In the genomic region with DNA sequence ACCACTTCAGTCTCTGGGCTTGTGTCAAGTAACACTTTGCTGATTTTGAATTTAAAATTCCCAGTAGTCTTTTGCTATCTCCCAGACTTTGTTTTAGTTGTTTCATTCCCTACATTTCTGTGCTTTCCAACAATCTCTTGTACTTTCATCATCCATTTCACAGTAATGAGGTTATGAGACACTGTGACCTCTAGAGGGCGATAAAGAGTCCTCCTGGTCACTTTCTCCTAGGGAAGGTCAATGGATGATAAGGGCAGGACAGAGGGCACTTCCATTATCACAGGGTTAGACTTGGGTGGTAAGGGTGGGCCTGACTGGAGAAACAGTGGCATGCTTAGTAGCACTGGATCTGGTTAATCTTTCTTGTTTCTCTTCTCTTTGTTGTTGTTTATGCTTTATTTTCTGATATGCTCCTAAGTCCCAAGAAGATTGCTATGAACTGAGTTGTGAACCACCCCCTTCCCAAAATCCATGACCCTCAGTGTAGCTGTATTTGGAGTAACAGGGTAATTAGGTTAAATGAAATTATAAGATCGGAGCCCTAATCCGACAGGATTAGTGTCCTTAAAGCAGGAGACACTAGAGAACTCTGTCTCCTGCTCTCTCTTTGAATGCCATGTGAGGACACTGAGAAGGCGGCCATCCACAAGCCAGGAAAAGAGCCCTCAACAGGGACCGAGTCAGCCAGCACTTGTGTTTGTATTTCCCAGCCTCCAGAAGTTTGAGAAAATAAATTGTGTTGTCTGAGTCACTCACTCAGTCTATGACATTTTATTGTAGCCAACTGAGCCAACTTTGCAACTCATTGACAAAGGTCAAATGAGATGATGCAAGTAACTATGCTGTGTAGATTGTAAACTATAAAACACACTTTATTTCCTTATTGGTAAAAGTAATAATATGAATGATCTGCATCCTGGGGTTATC, we compare ENCODE assay signal across 8 cellular contexts.
DNase-seq lines count a peak whose midpoint lies in the region; ATAC-seq and TF ChIP-seq lines count a peak whose summit lies in the region.

No MANE protein-coding gene starts in this region.

- TF ChIP-seq CTCF in CD4-positive, alpha-beta T cell (IDR thresholded peaks at IDR 0.05): peak; percentile 26
- TF ChIP-seq CTCF in RWPE2 (IDR thresholded peaks at IDR 0.05; ENCODE audit: poor library complexity, severe bottlenecking) (peak; percentile 76), heart right ventricle (IDR thresholded peaks at IDR 0.05) (peak; percentile 16 to 61 (median 51)), testis (IDR thresholded peaks at IDR 0.05) (peak in 2 of 3 experiments; percentile 22 to 64)

- H3K4me1 Mint-ChIP-seq in CD4-positive, alpha-beta T cell (ENCODE audit: low read depth): no peaks in the 10 kb centered on the region

- CTCF ChIA-PET in CD4-positive, alpha-beta T cell (lab: Charles Lee): no interaction called here

- H3K27me3 ChIP-seq in CD4-positive, alpha-beta T cell (ENCODE audit: control insufficient read depth, insufficient read depth, low read length): no peaks in the 10 kb centered on the region
- H3K27me3 ChIP-seq in RWPE2 (ENCODE audit: insufficient read depth, poor library complexity, severe bottlenecking): no peaks in the 10 kb centered on the region
- H3K27me3 ChIP-seq in heart right ventricle: no peaks in the 10 kb centered on the region
- no peaks in the 10 kb centered on the region for H3K27me3 ChIP-seq in testis

- no peaks in the 10 kb centered on the region for H3K9me3 Mint-ChIP-seq in CD4-positive, alpha-beta T cell

- POLR2A ChIA-PET in CD4-positive, alpha-beta T cell (lab: Charles Lee): no interaction called here

- H3K4me1 ChIP-seq in RWPE2 (ENCODE audit: insufficient read depth, poor library complexity, severe bottlenecking): no peaks in the 10 kb centered on the region
- no peaks in the 10 kb centered on the region for H3K4me1 ChIP-seq in heart right ventricle
- no peaks in the 10 kb centered on the region for H3K4me1 ChIP-seq in testis

- H3K27ac Mint-ChIP-seq in CD4-positive, alpha-beta T cell: no peak overlapping the region

- no peaks in the 10 kb centered on the region for H3K27me3 Mint-ChIP-seq in CD4-positive, alpha-beta T cell

- no peaks in the 10 kb centered on the region for H3K36me3 Mint-ChIP-seq in CD4-positive, alpha-beta T cell (ENCODE audit: low read depth)

- H3K36me3 ChIP-seq in RWPE2 (ENCODE audit: low read depth) (no peaks in the 10 kb centered on the region), heart right ventricle (no peaks in the 10 kb centered on the region), testis (ENCODE audit: low read depth, missing control alignments) (no peaks in the 10 kb centered on the region)

- no peak for TF ChIP-seq POLR2A in testis (IDR thresholded peaks at IDR 0.05)

- 58 to 59% methylated on average over 5 of the region's 5 CpGs for WGBS in heart right ventricle, 2 donors
- WGBS in testis, 2 donors: 67 to 72% methylated on average over 5 of the region's 5 CpGs

- ATAC-seq in CD4-positive, alpha-beta T cell (ENCODE audit: poor library complexity): no peak
- peak; percentile 62 for ATAC-seq in GM18868 (IDR thresholded peaks at IDR 0.05; ENCODE audit: unreplicated experiment)
- ATAC-seq in RWPE2 (ENCODE audit: low read depth): 0 out of 3 replicates have a peak, but pooled peaks have one; percentile 27
- peak in 3 of 8 donors; percentile 33 to 58 (median 34) for ATAC-seq in heart right ventricle

- H3K9me3 ChIP-seq in CD4-positive, alpha-beta T cell (ENCODE audit: control insufficient read depth, low read length): no peaks in the 10 kb centered on the region
- H3K9me3 ChIP-seq in RWPE2 (ENCODE audit: severe bottlenecking) (no peaks in the 10 kb centered on the region), heart right ventricle (no peaks in the 10 kb centered on the region), testis (no peaks in the 10 kb centered on the region)

- intact Hi-C loops in CD4-positive, alpha-beta T cell (cut with DNase I, micrococcal nuclease): no loop called here
- intact Hi-C loops in heart right ventricle (cut with DNase I): loop anchor here in 2 of 10 donors (10.0 kb wide), 2 partner anchors 769 to 779 kb away; partner anchors contain the start of gene CNTNAP5 (in 1 of the 2)
- intact Hi-C loops in testis (cut with DNase I; ENCODE audit: low total_unique reads): no loop called here

- no peak overlapping the region for H3K4me3 ChIP-seq in RWPE2 (ENCODE audit: severe bottlenecking)
- H3K4me3 ChIP-seq in heart right ventricle: no peak overlapping the region
- no peak overlapping the region for H3K4me3 ChIP-seq in testis

- no peak overlapping the region for H3K27ac ChIP-seq in CD4-positive, alpha-beta T cell (ENCODE audit: low read depth, low read length)
- H3K27ac ChIP-seq in RWPE2 (ENCODE audit: poor library complexity, severe bottlenecking): no peak overlapping the region
- no peak overlapping the region for H3K27ac ChIP-seq in heart right ventricle
- no peak overlapping the region for H3K27ac ChIP-seq in testis

- no peak overlapping the region for H3K4me3 Mint-ChIP-seq in CD4-positive, alpha-beta T cell

- no peak for DNase-seq in CD4-positive, alpha-beta T cell
- DNase-seq in HK-2 (ENCODE audit: unreplicated experiment) (peak; percentile 3), RWPE2 (ENCODE audit: low spot score) (no peak), heart right ventricle (no peak), testis (peak; percentile 20), glomerular visceral epithelial cell (ENCODE audit: extremely low spot score) (no peak)
- DNase-seq in effector CD4-positive, alpha-beta T cell: no peak

Comparison
In these comparisons a context has a peak if more than half of its experiments do, and no peak if none do; other contexts are left out.
1. DNase-seq: peak in HK-2 (single experiment) and testis (single experiment); none in CD4-positive, alpha-beta T cell (0 of 10), RWPE2 (single experiment), heart right ventricle (0 of 2), glomerular visceral epithelial cell (single experiment) and effector CD4-positive, alpha-beta T cell (single experiment).
2. CTCF ChIP-seq: peak in every context shown above with its lines; median percentile 76 in RWPE2; 51 in heart right ventricle; 43 in testis; 26 in CD4-positive, alpha-beta T cell.